ENCODE assay signal across 31 cellular contexts in the genomic region with DNA sequence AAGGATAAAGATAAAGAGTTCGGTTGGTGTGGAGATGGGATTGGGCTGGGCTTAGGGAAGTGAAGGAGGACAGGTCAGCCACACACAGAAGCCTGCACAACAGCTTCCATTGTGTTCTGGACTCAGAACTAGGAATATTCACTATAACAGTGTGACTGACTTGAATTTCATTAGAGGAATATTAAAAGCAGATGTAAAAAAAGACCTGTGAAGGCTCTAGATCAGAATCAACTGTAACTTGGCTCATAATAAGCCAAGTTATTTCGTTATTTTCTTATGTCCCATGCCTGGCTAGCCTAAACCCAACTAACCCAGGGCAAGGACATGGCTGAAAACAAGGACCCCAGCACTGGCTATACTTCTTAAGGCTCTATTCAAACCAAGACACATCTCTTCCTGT. TPM values are rescaled to one million over a fixed set of nuclear protein-coding genes. Genes with fewer than 3 reads are reported as not detected.
"Had no signal": no experiment of that assay in that cellular context is flagged by ENCODE, and none has a peak within 500 bp of the region (broad histone marks: within the 10 kb centered on the region; RNA-seq: fewer than 3 reads in every experiment).

No MANE protein-coding gene starts in this region.

- H3K27ac ChIP-seq: adrenal gland, body of pancreas, esophagus muscularis mucosa, gastrocnemius medialis, left lung, lower lobe of right lung, sigmoid colon, uterus had no signal

- H3K27ac Mint-ChIP-seq: natural killer cell; stimulated activated memory B cell treated with anti-CD40 and anti-IgM and Interleukin-4, amounts not matched to agents 10 μg/mL and 1 μg/mL and 100 μg/mL, for 72 hours; stimulated activated naive CD8-positive, alpha-beta T cell treated with anti-CD3 and anti-CD28 coated beads, Interleukin-15, amount 100 ng/mL, for 72 hours; type B pancreatic cell had no signal

- H3K27me3 ChIP-seq: adrenal gland, body of pancreas, esophagus muscularis mucosa, gastrocnemius medialis, left lung, sigmoid colon, uterus had no signal

- H3K9me3 ChIP-seq: body of pancreas, esophagus muscularis mucosa, gastrocnemius medialis, left lung, lower lobe of right lung, sigmoid colon, uterus had no signal

- DNase-seq: activated CD4-positive, alpha-beta T cell treated with anti-CD3 and anti-CD28 coated beads for 48 hours; activated CD4-positive, alpha-beta T cell treated with anti-CD3 and anti-CD28 coated beads, Interleukin-2, amount 50 U/mL, for 48 hours; activated CD4-positive, CD25-positive, alpha-beta regulatory T cell; activated CD8-positive, alpha-beta memory T cell treated with anti-CD3 and anti-CD28 coated beads for 24 hours; activated effector memory CD4-positive, alpha-beta T cell treated with anti-CD3 and anti-CD28 coated beads, Interleukin-2, amount 50 U/mL, for 16 hours; activated naive CD4-positive, alpha-beta T cell treated with anti-CD3 and anti-CD28 coated beads, Interleukin-2, amount 50 U/mL, for 16 hours; adrenal gland; aorta; body of pancreas; dermis blood vessel endothelial cell; effector CD4-positive, alpha-beta T cell; gastrocnemius medialis; glutamatergic neuron; left lung; lower lobe of right lung; mesendoderm; natural killer cell; posterior cingulate gyrus; sigmoid colon; stimulated activated CD4-positive, alpha-beta T cell treated with anti-CD3 and anti-CD28 coated beads, Interleukin-1b, Interleukin-23, amount 100 ng/mL, for 48 hours; stimulated activated CD4-positive, alpha-beta T cell treated with anti-CD3 and anti-CD28 coated beads, Interleukin-4, amount 100 ng/mL, for 4 hours; stimulated activated CD8-positive, alpha-beta memory T cell treated with anti-CD3 and anti-CD28 coated beads, Interleukin-4, amount 100 ng/mL, for 48 hours; stimulated activated naive CD8-positive, alpha-beta T cell treated with anti-CD3 and anti-CD28 coated beads, Interleukin-15, amount 100 ng/mL, for 72 hours; substantia nigra; uterus had no signal

- H3K4me3 ChIP-seq: adrenal gland, body of pancreas, esophagus muscularis mucosa, gastrocnemius medialis, left lung, lower lobe of right lung, sigmoid colon, smooth muscle cell, uterus had no signal

- H3K9me3 Mint-ChIP-seq: natural killer cell; stimulated activated memory B cell treated with anti-CD40 and anti-IgM and Interleukin-4, amounts not matched to agents 10 μg/mL and 1 μg/mL and 100 μg/mL, for 72 hours; stimulated activated naive CD8-positive, alpha-beta T cell treated with anti-CD3 and anti-CD28 coated beads, Interleukin-15, amount 100 ng/mL, for 72 hours; type B pancreatic cell had no signal

- H3K4me1 Mint-ChIP-seq: stimulated activated memory B cell treated with anti-CD40 and anti-IgM and Interleukin-4, amounts not matched to agents 10 μg/mL and 1 μg/mL and 100 μg/mL, for 72 hours; stimulated activated naive CD8-positive, alpha-beta T cell treated with anti-CD3 and anti-CD28 coated beads, Interleukin-15, amount 100 ng/mL, for 72 hours had no signal

- H3K4me3 Mint-ChIP-seq: natural killer cell; stimulated activated memory B cell treated with anti-CD40 and anti-IgM and Interleukin-4, amounts not matched to agents 10 μg/mL and 1 μg/mL and 100 μg/mL, for 72 hours; stimulated activated naive CD8-positive, alpha-beta T cell treated with anti-CD3 and anti-CD28 coated beads, Interleukin-15, amount 100 ng/mL, for 72 hours; type B pancreatic cell had no signal

- H3K4me1 ChIP-seq: adrenal gland, esophagus muscularis mucosa, gastrocnemius medialis, left lung, lower lobe of right lung, sigmoid colon, uterus had no signal

- H3K4me2 ChIP-seq: smooth muscle cell had no signal

- H3K27me3 Mint-ChIP-seq: stimulated activated memory B cell treated with anti-CD40 and anti-IgM and Interleukin-4, amounts not matched to agents 10 μg/mL and 1 μg/mL and 100 μg/mL, for 72 hours; stimulated activated naive CD8-positive, alpha-beta T cell treated with anti-CD3 and anti-CD28 coated beads, Interleukin-15, amount 100 ng/mL, for 72 hours; type B pancreatic cell had no signal

- ATAC-seq: body of pancreas; gastrocnemius medialis; left lung; lower lobe of right lung; natural killer cell; stimulated activated memory B cell treated with anti-CD40 and anti-IgM and Interleukin-4, amounts not matched to agents 10 μg/mL and 1 μg/mL and 100 μg/mL, for 72 hours; stimulated activated naive CD8-positive, alpha-beta T cell treated with anti-CD3 and anti-CD28 coated beads, Interleukin-15, amount 100 ng/mL, for 72 hours had no signal

- H3K36me3 ChIP-seq: adrenal gland, uterus had no signal

RNA-seq across cellular contexts. Expression of a gene that starts 56.6 kb away (rescaled TPM):
- total RNA-seq: dermis blood vessel endothelial cell; mononuclear cell; smooth muscle cell; T-helper 2 cell treated with Interferon-gamma antibody and Interleukin-4, amounts not matched to agents 100 ng/mL and 5 ng/mL, for 36 hours had no signal
- polyA plus RNA-seq: smooth muscle cell had no signal
